25 cellular contexts compared by ENCODE assay signal in the genomic region with DNA sequence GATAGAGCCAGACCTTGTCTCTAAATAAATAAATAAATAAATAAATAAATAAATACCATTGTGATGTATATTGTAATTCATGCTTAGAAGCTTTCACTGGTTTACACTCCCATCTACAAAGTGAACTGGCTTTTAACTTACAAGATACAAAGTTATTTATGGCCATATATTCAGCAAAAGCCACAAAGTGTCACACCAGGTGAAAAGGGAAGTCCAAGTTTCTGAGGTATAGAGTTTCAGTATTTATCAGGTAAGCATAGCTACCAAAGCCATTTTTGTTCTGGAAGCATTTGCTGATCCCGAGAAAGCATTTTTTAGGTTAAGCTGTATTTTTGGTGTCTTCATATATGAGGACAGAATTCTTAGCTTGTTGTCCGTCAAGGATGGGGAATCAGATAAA.
"Had no signal": no experiment of that assay in that cellular context is flagged by ENCODE, and none has a peak within 500 bp of the region (broad histone marks: within the 10 kb centered on the region; RNA-seq: fewer than 3 reads in every experiment).

No MANE protein-coding gene starts in this region.

- H3K36me3 ChIP-seq: adrenal gland, SJCRH30 had no signal

- H3K4me1 Mint-ChIP-seq: activated CD4-positive, alpha-beta T cell treated with anti-CD3 and anti-CD28 coated beads, Interleukin-2, amount 10 ng/mL, durations not matched to agents 24 days and 14 days; brain had no signal

- ATAC-seq: activated CD8-positive, alpha-beta T cell treated with anti-CD3 and anti-CD28 coated beads for 36 hours; activated naive CD4-positive, alpha-beta T cell treated with anti-CD3 and anti-CD28 coated beads, Interleukin-2, amount 50 U/mL, for 72 hours had no signal

- H3K9me3 ChIP-seq: adrenal gland, SJCRH30 had no signal

- H3K4me1 ChIP-seq: SJCRH30 had no signal

- H3K9me3 Mint-ChIP-seq: activated CD4-positive, alpha-beta T cell treated with anti-CD3 and anti-CD28 coated beads, Interleukin-2, amount 10 ng/mL, durations not matched to agents 24 days and 14 days; activated CD8-positive, alpha-beta T cell treated with anti-CD3 and anti-CD28 coated beads for 36 hours; activated naive CD4-positive, alpha-beta T cell treated with anti-CD3 and anti-CD28 coated beads, Interleukin-2, amount 50 U/mL, for 72 hours; activated T-helper 2 cell treated with anti-CD3 and anti-CD28 coated beads, Interferon-gamma antibody, Interleukin-2, Interleukin-4, amounts not matched to agents 10 μg/mL and 5 μg/mL and 100 μg/mL, durations not matched to agents 14 hours and 24 hours and 36 hours had no signal

- H3K9ac ChIP-seq: KMS-11 had no signal

- H3K4me2 ChIP-seq: KMS-11 had no signal

- H3K4me3 Mint-ChIP-seq: activated CD4-positive, alpha-beta T cell treated with anti-CD3 and anti-CD28 coated beads, Interleukin-2, amount 10 ng/mL, durations not matched to agents 24 days and 14 days; activated CD8-positive, alpha-beta T cell treated with anti-CD3 and anti-CD28 coated beads for 36 hours; brain had no signal

- H3K27ac ChIP-seq: adrenal gland, KMS-11, SJCRH30, SK-N-MC had no signal

- H3K4me3 ChIP-seq: adrenal gland, SJCRH30, SK-N-MC had no signal

- H3K27me3 Mint-ChIP-seq: activated CD8-positive, alpha-beta T cell treated with anti-CD3 and anti-CD28 coated beads for 36 hours; brain had no signal

- DNase-seq: activated CD4-positive, alpha-beta T cell treated with anti-CD3 and anti-CD28 coated beads, Interleukin-2, amount 10 ng/mL, durations not matched to agents 24 days and 14 days; activated CD4-positive, alpha-beta T cell treated with anti-CD3 and anti-CD28 coated beads, Interleukin-2, amount 50 U/mL, for 4 hours; activated CD8-positive, alpha-beta T cell treated with anti-CD3 and anti-CD28 coated beads for 36 hours; activated gamma-delta T cell; activated naive CD4-positive, alpha-beta T cell treated with Interleukin-2 at 50 U/mL for 16 hours; activated T-cell treated with anti-CD3 and anti-CD28 coated beads, Interleukin-2, amount 50 U/mL, for 1 hour; adrenal gland; caudate nucleus; cerebellar nuclear complex; NCI-H1105; NCI-H1417 treated with DMSO at 0.1 percent for 48 hours; NCI-H187 treated with DMSO at 0.1 percent for 48 hours; NCI-H2081; NCI-H345; NCI-H524 treated with DMSO at 0.1 percent for 48 hours; NK-92 treated with Interleukin-12 subunit alpha and Interleukin-12 subunit beta, amount 100 ng/mL, for 24 hours; OCI-M1; SHP77; SJCRH30; T1000 had no signal

- H3K27ac Mint-ChIP-seq: activated CD4-positive, alpha-beta T cell treated with anti-CD3 and anti-CD28 coated beads, Interleukin-2, amount 10 ng/mL, durations not matched to agents 24 days and 14 days; activated CD8-positive, alpha-beta T cell treated with anti-CD3 and anti-CD28 coated beads for 36 hours; activated naive CD4-positive, alpha-beta T cell treated with anti-CD3 and anti-CD28 coated beads, Interleukin-2, amount 50 U/mL, for 72 hours; activated T-helper 2 cell treated with anti-CD3 and anti-CD28 coated beads, Interferon-gamma antibody, Interleukin-2, Interleukin-4, amounts not matched to agents 10 μg/mL and 5 μg/mL and 100 μg/mL, durations not matched to agents 14 hours and 24 hours and 36 hours; brain had no signal

- H3K27me3 ChIP-seq: adrenal gland, SJCRH30 had no signal

- H3K36me3 Mint-ChIP-seq: activated naive CD4-positive, alpha-beta T cell treated with anti-CD3 and anti-CD28 coated beads, Interleukin-2, amount 50 U/mL, for 72 hours; brain had no signal
